Comparison of ENCODE assay signal across 8 cellular contexts in the genomic region with DNA sequence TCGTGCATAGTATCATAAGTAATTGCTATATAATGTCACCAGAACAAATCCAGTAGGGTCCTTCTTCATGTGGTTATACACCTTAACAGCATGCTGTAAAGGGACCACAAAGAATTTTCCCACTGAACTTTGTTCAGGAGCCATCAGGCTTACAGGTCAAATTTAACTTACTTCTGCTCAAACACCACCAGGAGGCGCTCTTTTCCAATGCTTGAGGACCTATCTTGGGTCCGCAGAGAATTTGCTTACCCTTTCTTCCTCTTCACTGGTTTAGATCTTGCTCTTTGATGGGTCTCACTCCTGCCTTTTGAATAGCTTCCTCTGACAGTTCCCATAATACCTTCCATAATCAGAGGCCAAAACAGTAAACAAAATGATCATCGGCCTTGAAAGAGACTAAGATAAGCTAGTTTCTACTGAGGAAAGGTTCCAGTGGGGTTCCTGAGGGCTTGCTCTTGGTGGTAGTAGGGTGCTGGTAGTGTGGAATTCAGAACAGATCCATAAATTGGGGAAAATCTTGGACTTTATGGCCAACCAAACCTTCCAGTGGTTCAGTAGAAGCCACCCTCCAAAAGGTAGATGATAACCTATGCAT. TPM values are rescaled to one million over a fixed set of nuclear protein-coding genes. Genes with fewer than 3 reads are reported as not detected.
DNase-seq lines count a peak whose midpoint lies in the region; ATAC-seq, FAIRE-seq and TF ChIP-seq lines count a peak whose summit lies in the region.

No MANE protein-coding gene starts in this region.

- H3K36me3 Mint-ChIP-seq in naive B cell: peaks cover 0 to 8% of the 10 kb centered on the region in 2 donors

- H3K27me3 ChIP-seq in endothelial cell of umbilical vein (ENCODE audit: control insufficient read depth in 2 of 2, insufficient read depth in 2 of 2, low read length in 2 of 2): peaks cover 1 to 4% of the 10 kb centered on the region in 2 experiments

- H3K4me3 ChIP-seq in AG09309 (ENCODE audit: control insufficient read depth, low read depth, low read length): no peak overlapping the region
- H3K4me3 ChIP-seq in endothelial cell of umbilical vein (replicated peaks in 1 of 3; ENCODE audit: insufficient read depth in 1 of 3, low read depth in 1 of 3, low read length in 3 of 3): no peak overlapping the region
- no peak overlapping the region for H3K4me3 ChIP-seq in lower leg skin (ENCODE audit: low read depth, poor library complexity, severe bottlenecking)

- TF ChIP-seq POLR2A in H54 (IDR thresholded peaks at IDR 0.05; ENCODE audit: low read depth, low read length) (no peak), endothelial cell of umbilical vein (IDR thresholded peaks at IDR 0.05; ENCODE audit: low read depth, low read length) (no peak), lower leg skin (IDR thresholded peaks at IDR 0.05) (no peak)

- H4K20me1 ChIP-seq in endothelial cell of umbilical vein (replicated peaks; ENCODE audit: control insufficient read depth, extremely low read depth, insufficient read depth, low read length): no peaks in the 10 kb centered on the region

- H3K79me2 ChIP-seq in endothelial cell of umbilical vein (ENCODE audit: control insufficient read depth, insufficient read depth, low read length): no peaks in the 10 kb centered on the region

- H3K4me1 ChIP-seq in endothelial cell of umbilical vein (ENCODE audit: control insufficient read depth, extremely low read depth, insufficient read depth, low read length): no peaks in the 10 kb centered on the region

- POLR2A ChIA-PET in endothelial cell of umbilical vein (lab: Charles Lee): no interaction called here

- DNase-seq in AG09309 (ENCODE audit: low read depth) (peak; percentile 47), H54 (ENCODE audit: insufficient read length, low spot score) (no peak), NCI-H524 (lab: John Stamatoyannopoulos, UW) (peak; percentile 77 to 86), endothelial cell of umbilical vein (ENCODE audit: low read depth, low spot score) (peak; percentile 53), naive B cell (peak; percentile 50), lower leg skin (ENCODE audit: low spot score in 2 of 2) (no peak)
- peak; percentile 46 for DNase-seq in activated CD4-positive, alpha-beta T cell treated with anti-CD3 and anti-CD28 coated beads, Interleukin-2, amount 50 U/mL, for 1 hour
- DNase-seq in stimulated activated naive CD8-positive, alpha-beta T cell treated with anti-CD3 and anti-CD28 coated beads, Interleukin-15, Interleukin-2, amounts not matched to agents 100 U/mL and 50 U/mL, for 24 hours: peak; percentile 60

- no peak overlapping the region for H3K9ac ChIP-seq in endothelial cell of umbilical vein (replicated peaks; ENCODE audit: extremely low read depth, insufficient read depth, low read length)

- FAIRE-seq in H54 (lab: Jason Lieb, UNC): peak; percentile 75
- peak; percentile 85 for FAIRE-seq in endothelial cell of umbilical vein (lab: Jason Lieb, UNC)

- CTCF ChIA-PET in endothelial cell of umbilical vein (lab: Charles Lee): interaction anchor here (0.6 to 4.5 kb wide), 15 partner anchors 8 to 495 kb away, joined by 3 to 87 read pairs (median 4); a partner anchor contains a TSS

- intact Hi-C loops in endothelial cell of umbilical vein (cut with micrococcal nuclease): loop anchor here (1.0 kb wide), 3 partner anchors 24 to 138 kb away; no protein-coding TSS in a partner anchor
- intact Hi-C loops in lower leg skin (cut with DNase I; ENCODE audit: low total_unique reads): loop anchor here (10.0 kb wide), 1 partner anchor 75 kb away; no protein-coding TSS in a partner anchor

- dilution Hi-C loops in endothelial cell of umbilical vein (cut with MboI; ENCODE audit: extremely low pct_ligation_motif_present, low sequenced_read_pairs): no loop called here

- no peak overlapping the region for H2AFZ ChIP-seq in endothelial cell of umbilical vein (ENCODE audit: low read depth, low read length)

- H3K36me3 ChIP-seq in endothelial cell of umbilical vein (ENCODE audit: control insufficient read depth in 2 of 2, extremely low read depth in 1 of 2, insufficient read depth in 2 of 2, low read length in 2 of 2): no peaks in the 10 kb centered on the region

- H3K4me1 Mint-ChIP-seq in naive B cell: peaks cover 0 to 5% (median 0%) of the 10 kb centered on the region in 3 donors

- H3K4me3 Mint-ChIP-seq in naive B cell: no peak overlapping the region

- peak; percentile 55 to 72 for ATAC-seq in naive B cell (ENCODE audit: low read depth in 2 of 2)
- ATAC-seq in stimulated activated naive CD8-positive, alpha-beta T cell treated with anti-CD3 and anti-CD28 coated beads, Interleukin-15, Interleukin-2, amounts not matched to agents 100 U/mL and 50 U/mL, for 24 hours: peak; percentile 49

- peak overlapping the region in 2 of 6 donors; percentile 28 to 84 for H3K27ac Mint-ChIP-seq in naive B cell

- H3K9me3 ChIP-seq in endothelial cell of umbilical vein (replicated peaks; ENCODE audit: control insufficient read depth, insufficient read depth, low read length): peaks cover 4% of the 10 kb centered on the region

- no peaks in the 10 kb centered on the region for H3K9me1 ChIP-seq in endothelial cell of umbilical vein (replicated peaks; ENCODE audit: control insufficient read depth, extremely low read depth, insufficient read depth, low read length)

- no peak overlapping the region for H3K27ac ChIP-seq in endothelial cell of umbilical vein (ENCODE audit: insufficient read depth, low read depth, low read length)

- WGBS in lower leg skin, 2 donors: 25 to 26% methylated on average over 4 of the region's 4 CpGs

- H3K27me3 Mint-ChIP-seq in naive B cell: peaks cover 0 to 5% (median 0%) of the 10 kb centered on the region in 3 donors

- H3K4me2 ChIP-seq in endothelial cell of umbilical vein (ENCODE audit: insufficient read depth, low read length): no peak overlapping the region

- BruUV-seq in endothelial cell of umbilical vein (replicated peaks; lab: Mats Ljungman, UMichigan): no TSS peak

- TF ChIP-seq CTCF in AG09309 (IDR thresholded peaks at IDR 0.05; ENCODE audit: control insufficient read depth, insufficient read depth, low read depth, low read length, missing control alignments) (peak; percentile 79), endothelial cell of umbilical vein (IDR thresholded peaks at IDR 0.05; ENCODE audit: extremely low read depth in 1 of 2, insufficient read depth in 1 of 2, low read depth in 1 of 2, low read length in 2 of 2) (peak; percentile 62 to 74), lower leg skin (IDR thresholded peaks at IDR 0.05) (no peak)

- peaks cover 0 to 17% (median 11%) of the 10 kb centered on the region in 7 donors for H3K9me3 Mint-ChIP-seq in naive B cell

TF ChIP-seq in endothelial cell of umbilical vein, 7 proteins besides CTCF, POLR2A, EP300 and RAD21:
- TF ChIP-seq MYC (IDR thresholded peaks at IDR 0.05; ENCODE audit: low read depth, low read length) (no peak), POLR2AphosphoS5 (IDR thresholded peaks at IDR 0.05; ENCODE audit: insufficient read depth, low read depth, low read length) (no peak), EZH2 (IDR thresholded peaks at IDR 0.05; ENCODE audit: borderline replicate concordance, low read depth, low read length, severe bottlenecking) (no peak), FOS (IDR thresholded peaks at IDR 0.05; ENCODE audit: borderline replicate concordance, insufficient read depth, low read length) (no peak), GATA2 (IDR thresholded peaks at IDR 0.05; ENCODE audit: insufficient read depth, insufficient read length, low read depth, low read length) (no peak), JUN (IDR thresholded peaks at IDR 0.05; ENCODE audit: borderline replicate concordance, insufficient read depth, insufficient read length, low read depth) (no peak)
- TF ChIP-seq, protein P1, sequence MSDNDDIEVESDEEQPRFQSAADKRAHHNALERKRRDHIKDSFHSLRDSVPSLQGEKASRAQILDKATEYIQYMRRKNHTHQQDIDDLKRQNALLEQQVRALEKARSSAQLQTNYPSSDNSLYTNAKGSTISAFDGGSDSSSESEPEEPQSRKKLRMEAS (IDR thresholded peaks at IDR 0.05; ENCODE audit: insufficient read depth, insufficient read length): no peak

RNA-seq across cellular contexts. Expression of a gene that starts 37.4 kb away (rescaled TPM):
- 0.12 and 0.49 TPM in 2 replicates for total RNA-seq in endothelial cell of umbilical vein
- polyA plus RNA-seq in endothelial cell of umbilical vein: 0.07 and 0.11 TPM in 2 replicates
- polyA plus RNA-seq in endothelial cell of umbilical vein (2011; cell fraction: cytosol; rRNA removed): not detected in 2 replicates
- 0.34 and 0.38 TPM in 2 replicates for polyA plus RNA-seq in endothelial cell of umbilical vein (2011; cell fraction: nucleus; rRNA removed)
- 0.07 TPM in 1 of 2 replicates, not detected in the other for polyA plus RNA-seq in endothelial cell of umbilical vein (2012)
- polyA minus RNA-seq in endothelial cell of umbilical vein: 0.29 and 0.40 TPM in 2 replicates
- not detected for polyA minus RNA-seq in endothelial cell of umbilical vein (2011; cell fraction: cytosol; rRNA and poly(A)+ RNA removed)
- 0.82 and 1.9 TPM in 2 replicates for polyA minus RNA-seq in endothelial cell of umbilical vein (2011; cell fraction: nucleus; rRNA and poly(A)+ RNA removed)
- polyA plus RNA-seq in naive B cell (ENCODE audit: low read depth in 6 of 6): not detected
- total RNA-seq in lower leg skin: 1 to 10 TPM; 4.3 to 8.3 (median 6.6) TPM

RNA-seq across cellular contexts. Expression of a gene that starts 37.9 kb away (rescaled TPM):
- total RNA-seq in endothelial cell of umbilical vein (13.2 and 15.6 TPM in 2 replicates), lower leg skin (10 to 100 TPM in 3 of 4 donors, 1 to 10 TPM in 1; 9.2 to 21.4 (median 11.6) TPM)
- polyA plus RNA-seq in endothelial cell of umbilical vein (7.2 and 8.1 TPM in 2 replicates), naive B cell (ENCODE audit: low read depth in 6 of 6) (10 to 100 TPM; 15.8 to 25.0 (median 22.8) TPM)
- polyA plus RNA-seq in endothelial cell of umbilical vein (2011; cell fraction: cytosol; rRNA removed): 5.4 and 6.7 TPM in 2 replicates
- 43.7 and 44.7 TPM in 2 replicates for polyA plus RNA-seq in endothelial cell of umbilical vein (2011; cell fraction: nucleus; rRNA removed)
- 11.1 and 12.9 TPM in 2 replicates for polyA plus RNA-seq in endothelial cell of umbilical vein (2012)
- 10.9 and 14.5 TPM in 2 replicates for polyA minus RNA-seq in endothelial cell of umbilical vein
- polyA minus RNA-seq in endothelial cell of umbilical vein (2011; cell fraction: cytosol; rRNA and poly(A)+ RNA removed): 5.6 TPM
- polyA minus RNA-seq in endothelial cell of umbilical vein (2011; cell fraction: nucleus; rRNA and poly(A)+ RNA removed): 28.9 and 40.0 TPM in 2 replicates

Comparison
In these comparisons a context has a peak if more than half of its experiments do, and no peak if none do; other contexts are left out.
1. DNase-seq: peak in AG09309 (single experiment), NCI-H524 (2 of 2), activated CD4-positive, alpha-beta T cell treated with anti-CD3 and anti-CD28 coated beads, Interleukin-2, amount 50 U/mL, for 1 hour (single experiment), endothelial cell of umbilical vein (single experiment), naive B cell (single experiment) and stimulated activated naive CD8-positive, alpha-beta T cell treated with anti-CD3 and anti-CD28 coated beads, Interleukin-15, Interleukin-2, amounts not matched to agents 100 U/mL and 50 U/mL, for 24 hours (single experiment); none in H54 (single experiment) and lower leg skin (0 of 2).
2. CTCF ChIP-seq: peak in AG09309 (single experiment) and endothelial cell of umbilical vein (2 of 2); none in lower leg skin (0 of 3).